ENCODE assay signal across 1 cellular context in genomic region chr10:97407211-97407951, GRCh38.
A peak's percentile ranks its signal among the peaks of the same experiment; 100 is the strongest.
TF ChIP-seq lines count a peak whose summit lies in the region.

No MANE protein-coding gene starts in this region.

TF ChIP-seq in HepG2, 621 proteins besides CTCF, POLR2A, EP300 and RAD21 (continued from another document and continues in another):
- TF ChIP-seq, protein P1, sequence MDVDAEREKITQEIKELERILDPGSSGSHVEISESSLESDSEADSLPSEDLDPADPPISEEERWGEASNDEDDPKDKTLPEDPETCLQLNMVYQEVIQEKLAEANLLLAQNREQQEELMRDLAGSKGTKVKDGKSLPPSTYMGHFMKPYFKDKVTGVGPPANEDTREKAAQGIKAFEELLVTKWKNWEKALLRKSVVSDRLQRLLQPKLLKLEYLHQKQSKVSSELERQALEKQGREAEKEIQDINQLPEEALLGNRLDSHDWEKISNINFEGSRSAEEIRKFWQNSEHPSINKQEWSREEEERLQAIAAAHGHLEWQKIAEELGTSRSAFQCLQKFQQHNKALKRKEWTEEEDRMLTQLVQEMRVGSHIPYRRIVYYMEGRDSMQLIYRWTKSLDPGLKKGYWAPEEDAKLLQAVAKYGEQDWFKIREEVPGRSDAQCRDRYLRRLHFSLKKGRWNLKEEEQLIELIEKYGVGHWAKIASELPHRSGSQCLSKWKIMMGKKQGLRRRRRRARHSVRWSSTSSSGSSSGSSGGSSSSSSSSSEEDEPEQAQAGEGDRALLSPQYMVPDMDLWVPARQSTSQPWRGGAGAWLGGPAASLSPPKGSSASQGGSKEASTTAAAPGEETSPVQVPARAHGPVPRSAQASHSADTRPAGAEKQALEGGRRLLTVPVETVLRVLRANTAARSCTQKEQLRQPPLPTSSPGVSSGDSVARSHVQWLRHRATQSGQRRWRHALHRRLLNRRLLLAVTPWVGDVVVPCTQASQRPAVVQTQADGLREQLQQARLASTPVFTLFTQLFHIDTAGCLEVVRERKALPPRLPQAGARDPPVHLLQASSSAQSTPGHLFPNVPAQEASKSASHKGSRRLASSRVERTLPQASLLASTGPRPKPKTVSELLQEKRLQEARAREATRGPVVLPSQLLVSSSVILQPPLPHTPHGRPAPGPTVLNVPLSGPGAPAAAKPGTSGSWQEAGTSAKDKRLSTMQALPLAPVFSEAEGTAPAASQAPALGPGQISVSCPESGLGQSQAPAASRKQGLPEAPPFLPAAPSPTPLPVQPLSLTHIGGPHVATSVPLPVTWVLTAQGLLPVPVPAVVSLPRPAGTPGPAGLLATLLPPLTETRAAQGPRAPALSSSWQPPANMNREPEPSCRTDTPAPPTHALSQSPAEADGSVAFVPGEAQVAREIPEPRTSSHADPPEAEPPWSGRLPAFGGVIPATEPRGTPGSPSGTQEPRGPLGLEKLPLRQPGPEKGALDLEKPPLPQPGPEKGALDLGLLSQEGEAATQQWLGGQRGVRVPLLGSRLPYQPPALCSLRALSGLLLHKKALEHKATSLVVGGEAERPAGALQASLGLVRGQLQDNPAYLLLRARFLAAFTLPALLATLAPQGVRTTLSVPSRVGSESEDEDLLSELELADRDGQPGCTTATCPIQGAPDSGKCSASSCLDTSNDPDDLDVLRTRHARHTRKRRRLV (CRISPR knock-in tag; IDR thresholded peaks at IDR 0.05) = 0 out of 2 replicates have a peak, but pooled peaks have one; percentile 38
- TF ChIP-seq ZNF619 (CRISPR knock-in tag; IDR thresholded peaks at IDR 0.05) (no peak), ATF7-NPFF (CRISPR knock-in tag; IDR thresholded peaks at IDR 0.05; ENCODE audit: low read depth) (no peak), NFAT5 (CRISPR knock-in tag; IDR thresholded peaks at IDR 0.05) (no peak), ZNF205 (CRISPR knock-in tag; IDR thresholded peaks at IDR 0.05) (peak; percentile 62), ZNF207 (IDR thresholded peaks at IDR 0.05; ENCODE audit: borderline replicate concordance) (no peak), ELF1 (CRISPR knock-in tag; IDR thresholded peaks at IDR 0.05) (peak; percentile 31; the same call in 1 of the 2 replicates), BORCS8-MEF2B (CRISPR knock-in tag; IDR thresholded peaks at IDR 0.05) (no peak), ZFX (CRISPR knock-in tag; IDR thresholded peaks at IDR 0.05; ENCODE audit: low read depth) (no peak; the same call in none of the 2 replicates), CBFB (CRISPR knock-in tag; IDR thresholded peaks at IDR 0.05) (0 out of 2 replicates have a peak, but pooled peaks have one; percentile 14), ZFAT (CRISPR knock-in tag; conservative IDR thresholded peaks at IDR 0.05) (no peak), ZNF615 (CRISPR knock-in tag; IDR thresholded peaks at IDR 0.05; ENCODE audit: borderline replicate concordance) (no peak), CBX2 (IDR thresholded peaks at IDR 0.05; ENCODE audit: low read depth, low read length) (no peak), CBX2 (CRISPR knock-in tag; IDR thresholded peaks at IDR 0.05; ENCODE audit: low read depth) (no peak), PHF5A (CRISPR knock-in tag; IDR thresholded peaks at IDR 0.05; ENCODE audit: low read depth, unreplicated experiment) (peak; percentile 64), NFATC3 (CRISPR knock-in tag; IDR thresholded peaks at IDR 0.05) (no peak), ZNF383 (CRISPR knock-in tag; IDR thresholded peaks at IDR 0.05; ENCODE audit: borderline replicate concordance) (no peak), ZNF354B (CRISPR knock-in tag; IDR thresholded peaks at IDR 0.05) (no peak), ZNF331 (CRISPR knock-in tag; IDR thresholded peaks at IDR 0.05) (peak; percentile 71), CENPT (CRISPR knock-in tag; IDR thresholded peaks at IDR 0.05; ENCODE audit: low read depth) (no peak), E2F1 (CRISPR knock-in tag; IDR thresholded peaks at IDR 0.05) (no peak), ZUFSP (CRISPR knock-in tag; IDR thresholded peaks at IDR 0.05; ENCODE audit: borderline replicate concordance) (no peak), SRY (CRISPR knock-in tag; IDR thresholded peaks at IDR 0.05) (0 out of 2 replicates have a peak, but pooled peaks have one; percentile 43), FOXP4 (CRISPR knock-in tag; IDR thresholded peaks at IDR 0.05) (no peak), ZSCAN25 (CRISPR knock-in tag; IDR thresholded peaks at IDR 0.05) (no peak), NCOR1 (IDR thresholded peaks at IDR 0.05; ENCODE audit: borderline replicate concordance, low read length) (no peak)
- TF ChIP-seq, protein P2, sequence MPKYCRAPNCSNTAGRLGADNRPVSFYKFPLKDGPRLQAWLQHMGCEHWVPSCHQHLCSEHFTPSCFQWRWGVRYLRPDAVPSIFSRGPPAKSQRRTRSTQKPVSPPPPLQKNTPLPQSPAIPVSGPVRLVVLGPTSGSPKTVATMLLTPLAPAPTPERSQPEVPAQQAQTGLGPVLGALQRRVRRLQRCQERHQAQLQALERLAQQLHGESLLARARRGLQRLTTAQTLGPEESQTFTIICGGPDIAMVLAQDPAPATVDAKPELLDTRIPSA (CRISPR knock-in tag; IDR thresholded peaks at IDR 0.05; ENCODE audit: borderline replicate concordance) = no peak
- TF ChIP-seq, protein P3, sequence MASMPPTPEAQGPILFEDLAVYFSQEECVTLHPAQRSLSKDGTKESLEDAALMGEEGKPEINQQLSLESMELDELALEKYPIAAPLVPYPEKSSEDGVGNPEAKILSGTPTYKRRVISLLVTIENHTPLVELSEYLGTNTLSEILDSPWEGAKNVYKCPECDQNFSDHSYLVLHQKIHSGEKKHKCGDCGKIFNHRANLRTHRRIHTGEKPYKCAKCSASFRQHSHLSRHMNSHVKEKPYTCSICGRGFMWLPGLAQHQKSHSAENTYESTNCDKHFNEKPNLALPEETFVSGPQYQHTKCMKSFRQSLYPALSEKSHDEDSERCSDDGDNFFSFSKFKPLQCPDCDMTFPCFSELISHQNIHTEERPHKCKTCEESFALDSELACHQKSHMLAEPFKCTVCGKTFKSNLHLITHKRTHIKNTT (CRISPR knock-in tag; IDR thresholded peaks at IDR 0.05) = no peak
- TF ChIP-seq, protein P4, sequence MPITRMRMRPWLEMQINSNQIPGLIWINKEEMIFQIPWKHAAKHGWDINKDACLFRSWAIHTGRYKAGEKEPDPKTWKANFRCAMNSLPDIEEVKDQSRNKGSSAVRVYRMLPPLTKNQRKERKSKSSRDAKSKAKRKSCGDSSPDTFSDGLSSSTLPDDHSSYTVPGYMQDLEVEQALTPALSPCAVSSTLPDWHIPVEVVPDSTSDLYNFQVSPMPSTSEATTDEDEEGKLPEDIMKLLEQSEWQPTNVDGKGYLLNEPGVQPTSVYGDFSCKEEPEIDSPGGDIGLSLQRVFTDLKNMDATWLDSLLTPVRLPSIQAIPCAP (CRISPR knock-in tag; IDR thresholded peaks at IDR 0.05; ENCODE audit: low read depth) = no peak
- TF ChIP-seq, protein P5, sequence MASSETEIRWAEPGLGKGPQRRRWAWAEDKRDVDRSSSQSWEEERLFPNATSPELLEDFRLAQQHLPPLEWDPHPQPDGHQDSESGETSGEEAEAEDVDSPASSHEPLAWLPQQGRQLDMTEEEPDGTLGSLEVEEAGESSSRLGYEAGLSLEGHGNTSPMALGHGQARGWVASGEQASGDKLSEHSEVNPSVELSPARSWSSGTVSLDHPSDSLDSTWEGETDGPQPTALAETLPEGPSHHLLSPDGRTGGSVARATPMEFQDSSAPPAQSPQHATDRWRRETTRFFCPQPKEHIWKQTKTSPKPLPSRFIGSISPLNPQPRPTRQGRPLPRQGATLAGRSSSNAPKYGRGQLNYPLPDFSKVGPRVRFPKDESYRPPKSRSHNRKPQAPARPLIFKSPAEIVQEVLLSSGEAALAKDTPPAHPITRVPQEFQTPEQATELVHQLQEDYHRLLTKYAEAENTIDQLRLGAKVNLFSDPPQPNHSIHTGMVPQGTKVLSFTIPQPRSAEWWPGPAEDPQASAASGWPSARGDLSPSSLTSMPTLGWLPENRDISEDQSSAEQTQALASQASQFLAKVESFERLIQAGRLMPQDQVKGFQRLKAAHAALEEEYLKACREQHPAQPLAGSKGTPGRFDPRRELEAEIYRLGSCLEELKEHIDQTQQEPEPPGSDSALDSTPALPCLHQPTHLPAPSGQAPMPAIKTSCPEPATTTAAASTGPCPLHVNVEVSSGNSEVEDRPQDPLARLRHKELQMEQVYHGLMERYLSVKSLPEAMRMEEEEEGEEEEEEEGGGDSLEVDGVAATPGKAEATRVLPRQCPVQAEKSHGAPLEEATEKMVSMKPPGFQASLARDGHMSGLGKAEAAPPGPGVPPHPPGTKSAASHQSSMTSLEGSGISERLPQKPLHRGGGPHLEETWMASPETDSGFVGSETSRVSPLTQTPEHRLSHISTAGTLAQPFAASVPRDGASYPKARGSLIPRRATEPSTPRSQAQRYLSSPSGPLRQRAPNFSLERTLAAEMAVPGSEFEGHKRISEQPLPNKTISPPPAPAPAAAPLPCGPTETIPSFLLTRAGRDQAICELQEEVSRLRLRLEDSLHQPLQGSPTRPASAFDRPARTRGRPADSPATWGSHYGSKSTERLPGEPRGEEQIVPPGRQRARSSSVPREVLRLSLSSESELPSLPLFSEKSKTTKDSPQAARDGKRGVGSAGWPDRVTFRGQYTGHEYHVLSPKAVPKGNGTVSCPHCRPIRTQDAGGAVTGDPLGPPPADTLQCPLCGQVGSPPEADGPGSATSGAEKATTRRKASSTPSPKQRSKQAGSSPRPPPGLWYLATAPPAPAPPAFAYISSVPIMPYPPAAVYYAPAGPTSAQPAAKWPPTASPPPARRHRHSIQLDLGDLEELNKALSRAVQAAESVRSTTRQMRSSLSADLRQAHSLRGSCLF (CRISPR knock-in tag; IDR thresholded peaks at IDR 0.05; ENCODE audit: borderline replicate concordance) = no peak
